22 cellular contexts compared by ENCODE assay signal in genomic region chr12:112297188-112297587, GRCh38.
"Had no signal": no experiment of that assay in that cellular context is flagged by ENCODE, and none has a peak within 500 bp of the region (broad histone marks: within the 10 kb centered on the region; RNA-seq: fewer than 3 reads in every experiment).

No MANE protein-coding gene starts in this region.

- H3K4me3 ChIP-seq: colonic mucosa, dorsolateral prefrontal cortex, esophagus muscularis mucosa, gastroesophageal sphincter, heart left ventricle, hepatocyte, left lung, lower lobe of right lung, mucosa of descending colon had no signal

- H3K36me3 ChIP-seq: colonic mucosa had no signal

- H3K4me1 ChIP-seq: colonic mucosa, esophagus muscularis mucosa, foreskin keratinocyte, gastroesophageal sphincter, heart left ventricle, left lung, lower lobe of right lung had no signal

- H3K9me3 ChIP-seq: colonic mucosa, esophagus muscularis mucosa, gastroesophageal sphincter, heart left ventricle, left lung, lower lobe of right lung, mucosa of descending colon had no signal

- ATAC-seq: foreskin keratinocyte, gastroesophageal sphincter, heart left ventricle, left colon, left lung, left ventricle myocardium superior, lower lobe of right lung, mucosa of descending colon had no signal

- H3K27ac ChIP-seq: colonic mucosa, dorsolateral prefrontal cortex, esophagus muscularis mucosa, foreskin keratinocyte, gastroesophageal sphincter, heart left ventricle, hepatocyte, left lung, lower lobe of right lung had no signal

- DNase-seq: colonic mucosa; dermis blood vessel endothelial cell; dorsolateral prefrontal cortex; effector CD4-positive, alpha-beta T cell; effector memory CD4-positive, alpha-beta T cell; foreskin keratinocyte; heart left ventricle; hypothalamus; immature natural killer cell; islet precursor cell; kidney; kidney glomerular epithelial cell; left colon; left lung; left ventricle myocardium superior; lower lobe of right lung; mesenchymal stem cell; mucosa of descending colon; naive B cell had no signal
